21 cellular contexts compared by ENCODE assay signal in the genomic region with DNA sequence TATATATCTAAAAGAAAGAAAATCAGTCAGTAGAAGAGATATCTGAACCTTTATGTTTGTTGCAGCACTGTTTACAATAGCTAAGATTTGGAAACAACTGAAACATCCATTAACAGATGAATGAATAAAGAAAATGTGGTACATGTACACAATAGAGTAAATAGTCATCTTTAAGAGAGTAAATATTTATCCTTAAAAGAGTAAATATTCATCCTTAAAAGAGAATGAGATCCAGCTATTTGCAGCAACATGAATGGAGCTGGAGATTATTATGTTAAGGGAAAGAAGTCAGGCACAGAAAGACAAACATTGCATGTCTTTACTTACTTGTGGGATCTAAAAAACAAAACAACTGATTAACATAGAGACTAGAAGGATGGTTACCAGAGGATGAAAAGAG.
A peak's percentile ranks its signal among the peaks of the same experiment; 100 is the strongest.
DNase-seq lines count a peak whose midpoint lies in the region; ATAC-seq, FAIRE-seq and TF ChIP-seq lines count a peak whose summit lies in the region.
"Had no signal": no experiment of that assay in that cellular context is flagged by ENCODE, and none has a peak within 500 bp of the region (broad histone marks: within the 10 kb centered on the region; RNA-seq: fewer than 3 reads in every experiment).

No MANE protein-coding gene starts in this region.

- H3K4me2 ChIP-seq in IMR-90 (ENCODE audit: low read depth, low read length), result no peak overlapping the region

- no peak overlapping the region for H3K14ac ChIP-seq in IMR-90 (replicated peaks; ENCODE audit: low read depth, low read length)

- CTCF ChIA-PET in IMR-90 (lab: Yijun Ruan, JAX), result no interaction called here

- H3K4ac ChIP-seq in IMR-90 (ENCODE audit: low read depth, low read length), result no peak overlapping the region

- no peak overlapping the region for H3K27ac Mint-ChIP-seq in stimulated activated naive CD8-positive, alpha-beta T cell treated with anti-CD3 and anti-CD28 coated beads, Interleukin-15, amount 100 ng/mL, for 72 hours
- H3K27ac Mint-ChIP-seq: CD4-positive, CD25-positive, alpha-beta regulatory T cell; CD8-positive, alpha-beta memory T cell; HFFc6 had no signal

- H3K23ac ChIP-seq in IMR-90 (ENCODE audit: low read depth, low read length), result no peak overlapping the region

- no peak overlapping the region for H2BK15ac ChIP-seq in IMR-90 (ENCODE audit: low read depth, low read length)

- H2AFZ ChIP-seq in IMR-90 (replicated peaks; ENCODE audit: low read length, poor library complexity), result no peak overlapping the region

- TF ChIP-seq RAD21 in IMR-90 (IDR thresholded peaks at IDR 0.05; ENCODE audit: low read length), result no peak

- no peak overlapping the region for H2BK20ac ChIP-seq in IMR-90 (ENCODE audit: low read depth, low read length)

- H3K4me3 ChIP-seq in IMR-90 (ENCODE audit: insufficient read depth, low read depth, low read length) (no peak overlapping the region), pancreas (no peak overlapping the region)
- H3K4me3 ChIP-seq: GM12878 had no signal

- H4K20me1 ChIP-seq in IMR-90 (ENCODE audit: insufficient read depth, low read length), result no peaks in the 10 kb centered on the region

- no peaks in the 10 kb centered on the region for H3K79me1 ChIP-seq in IMR-90 (ENCODE audit: low read depth in 1 of 2, low read length in 2 of 2)

- POLR2A ChIA-PET in IMR-90 (lab: Charles Lee; ENCODE audit: unreplicated experiment), result no interaction called here

- H3K9me1 ChIP-seq in IMR-90 (ENCODE audit: insufficient read depth, low read length), result no peaks in the 10 kb centered on the region

- TF ChIP-seq CTCF in IMR-90 (conservative IDR thresholded peaks at IDR 0.05; ENCODE audit: low read depth, low read length) (no peak), pancreas (IDR thresholded peaks at IDR 0.05) (no peak)

- no peak overlapping the region for H3K4me3 Mint-ChIP-seq in stimulated activated naive CD8-positive, alpha-beta T cell treated with anti-CD3 and anti-CD28 coated beads, Interleukin-15, amount 100 ng/mL, for 72 hours
- H3K4me3 Mint-ChIP-seq: CD4-positive, CD25-positive, alpha-beta regulatory T cell; CD8-positive, alpha-beta memory T cell; HFFc6 had no signal

- no peak overlapping the region for H3K9ac ChIP-seq in IMR-90 (ENCODE audit: low read depth, low read length)

- H4K5ac ChIP-seq in IMR-90 (ENCODE audit: low read depth, low read length), result no peak overlapping the region

- H3K27ac ChIP-seq in IMR-90 (ENCODE audit: insufficient read depth, low read length) (no peak overlapping the region), pancreas (no peak overlapping the region)
- H3K27ac ChIP-seq: HL-60 had no signal

- H3K9me3 Mint-ChIP-seq in stimulated activated naive CD8-positive, alpha-beta T cell treated with anti-CD3 and anti-CD28 coated beads, Interleukin-15, amount 100 ng/mL, for 72 hours, result peaks cover 20 to 24% of the 10 kb centered on the region in 2 donors

- dilution Hi-C loops in IMR-90 (cut with HindIII; ENCODE audit: low sequenced_read_pairs, unreplicated experiment), result no loop called here

- DNase-seq in NCI-H345 (lab: John Stamatoyannopoulos, UW) (peak; percentile 22), NCI-H345 treated with DMSO at 0.1 percent for 48 hours (lab: John Stamatoyannopoulos, UW; ENCODE audit: unreplicated experiment) (no peak), IMR-90 (no peak), pancreas (no peak), nucleus accumbens (lab: John Stamatoyannopoulos, UW) (no peak)
- DNase-seq in stimulated activated naive CD8-positive, alpha-beta T cell treated with anti-CD3 and anti-CD28 coated beads, Interleukin-15, amount 100 ng/mL, for 72 hours, result no peak
- DNase-seq: BE2C; C1 segment of cervical spinal cord; CD4-positive, CD25-positive, alpha-beta regulatory T cell; CD8-positive, alpha-beta memory T cell; COR-L47; DMS 273 treated with DMSO at 0.1 percent for 48 hours; DND-41; EL; GOT3; H7; HFFc6 had no signal

- no TSS peak for BruUV-seq in IMR-90 (replicated peaks; lab: Mats Ljungman, UMichigan)

- no peak overlapping the region for H3K18ac ChIP-seq in IMR-90 (ENCODE audit: low read depth, low read length)

- no peak overlapping the region for H2BK120ac ChIP-seq in IMR-90 (ENCODE audit: low read depth, low read length)

- H3K36me3 ChIP-seq in IMR-90 (ENCODE audit: control insufficient read depth, insufficient read depth, low read length) (no peaks in the 10 kb centered on the region), pancreas (no peaks in the 10 kb centered on the region)
- H3K36me3 ChIP-seq: BE2C had no signal

- no peak overlapping the region for H2AK5ac ChIP-seq in IMR-90 (ENCODE audit: low read depth, low read length)

- H4K91ac ChIP-seq in IMR-90 (ENCODE audit: insufficient read depth, low read depth, low read length), result no peak overlapping the region

- H4K8ac ChIP-seq in IMR-90 (ENCODE audit: low read depth in 2 of 2, low read length in 2 of 2), result no peak overlapping the region

- peak; percentile 94 for FAIRE-seq in endometrium (lab: Jason Lieb, UNC)
- no peak for FAIRE-seq in pancreas (lab: Jason Lieb, UNC)
- FAIRE-seq: GM12878 had no signal

- ATAC-seq in IMR-90 (ENCODE audit: low read depth), result peak; percentile 24; the same call in 1 of the 2 replicates
- ATAC-seq in pancreas, result no peak
- ATAC-seq in stimulated activated naive CD8-positive, alpha-beta T cell treated with anti-CD3 and anti-CD28 coated beads, Interleukin-15, amount 100 ng/mL, for 72 hours, result no peak
- ATAC-seq: GM12878, HCT116 had no signal

- no peak overlapping the region for H2BK5ac ChIP-seq in IMR-90 (ENCODE audit: low read depth, low read length, poor library complexity, severe bottlenecking)

- H2AK9ac ChIP-seq in IMR-90 (replicated peaks; ENCODE audit: low read depth, low read length, poor library complexity), result no peak overlapping the region

- no peak for TF ChIP-seq POLR2A in IMR-90 (IDR thresholded peaks at IDR 0.05; ENCODE audit: low read depth, low read length)

- intact Hi-C loops in IMR-90 (cut with micrococcal nuclease) (no loop called here), pancreas (cut with DNase I) (no loop called here)

- no peaks in the 10 kb centered on the region for H3K9me3 ChIP-seq in IMR-90 (ENCODE audit: control insufficient read depth, insufficient read depth, low read length)
- H3K9me3 ChIP-seq in pancreas, result no peaks in the 10 kb centered on the region
- H3K9me3 ChIP-seq: BE2C had no signal

- H3K4me1 Mint-ChIP-seq in stimulated activated naive CD8-positive, alpha-beta T cell treated with anti-CD3 and anti-CD28 coated beads, Interleukin-15, amount 100 ng/mL, for 72 hours, result peaks cover 22% of the 10 kb centered on the region

- H3K4me1 ChIP-seq in IMR-90 (ENCODE audit: control insufficient read depth, insufficient read depth, low read length) (no peaks in the 10 kb centered on the region), pancreas (no peaks in the 10 kb centered on the region)

- in situ Hi-C loops in IMR-90 (cut with MboI; ENCODE audit: low sequenced_read_pairs), result no loop called here

- no peaks in the 10 kb centered on the region for H3K27me3 Mint-ChIP-seq in stimulated activated naive CD8-positive, alpha-beta T cell treated with anti-CD3 and anti-CD28 coated beads, Interleukin-15, amount 100 ng/mL, for 72 hours
- H3K27me3 Mint-ChIP-seq: CD4-positive, CD25-positive, alpha-beta regulatory T cell had no signal

- no peak overlapping the region for H3K56ac ChIP-seq in IMR-90 (ENCODE audit: extremely low read depth, insufficient read depth, low read length)

- H3K27me3 ChIP-seq in IMR-90 (ENCODE audit: control insufficient read depth, insufficient read depth, low read length), result no peaks in the 10 kb centered on the region
- no peaks in the 10 kb centered on the region for H3K27me3 ChIP-seq in pancreas
- H3K27me3 ChIP-seq: BE2C had no signal

TF ChIP-seq in IMR-90, 13 proteins besides CTCF, POLR2A, EP300 and RAD21:
- TF ChIP-seq, protein P1, sequence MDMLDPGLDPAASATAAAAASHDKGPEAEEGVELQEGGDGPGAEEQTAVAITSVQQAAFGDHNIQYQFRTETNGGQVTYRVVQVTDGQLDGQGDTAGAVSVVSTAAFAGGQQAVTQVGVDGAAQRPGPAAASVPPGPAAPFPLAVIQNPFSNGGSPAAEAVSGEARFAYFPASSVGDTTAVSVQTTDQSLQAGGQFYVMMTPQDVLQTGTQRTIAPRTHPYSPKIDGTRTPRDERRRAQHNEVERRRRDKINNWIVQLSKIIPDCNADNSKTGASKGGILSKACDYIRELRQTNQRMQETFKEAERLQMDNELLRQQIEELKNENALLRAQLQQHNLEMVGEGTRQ (IDR thresholded peaks at IDR 0.05; ENCODE audit: low read depth, low read length), result no peak
- TF ChIP-seq SMC3 (IDR thresholded peaks at IDR 0.05; ENCODE audit: low read depth, low read length) (no peak), RCOR1 (IDR thresholded peaks at IDR 0.05; ENCODE audit: insufficient replicate concordance, low read length) (no peak), FOS (IDR thresholded peaks at IDR 0.05; ENCODE audit: low read depth, low read length) (no peak), RFX5 (IDR thresholded peaks at IDR 0.05; ENCODE audit: low read depth, low read length) (no peak), MAZ (IDR thresholded peaks at IDR 0.05; ENCODE audit: borderline replicate concordance, low read depth, low read length) (no peak), NFE2L2 (IDR thresholded peaks at IDR 0.05; ENCODE audit: low read depth, low read length) (no peak), CEBPB (IDR thresholded peaks at IDR 0.05; ENCODE audit: low read depth, low read length) (no peak), CHD1 (IDR thresholded peaks at IDR 0.05; ENCODE audit: low read depth, low read length) (no peak), BHLHE40 (IDR thresholded peaks at IDR 0.05; ENCODE audit: low read depth, low read length) (no peak), MAFK (IDR thresholded peaks at IDR 0.05; ENCODE audit: low read depth, low read length) (no peak), MXI1 (IDR thresholded peaks at IDR 0.05; ENCODE audit: borderline replicate concordance, low read depth, low read length) (no peak)
- TF ChIP-seq, protein P2, sequence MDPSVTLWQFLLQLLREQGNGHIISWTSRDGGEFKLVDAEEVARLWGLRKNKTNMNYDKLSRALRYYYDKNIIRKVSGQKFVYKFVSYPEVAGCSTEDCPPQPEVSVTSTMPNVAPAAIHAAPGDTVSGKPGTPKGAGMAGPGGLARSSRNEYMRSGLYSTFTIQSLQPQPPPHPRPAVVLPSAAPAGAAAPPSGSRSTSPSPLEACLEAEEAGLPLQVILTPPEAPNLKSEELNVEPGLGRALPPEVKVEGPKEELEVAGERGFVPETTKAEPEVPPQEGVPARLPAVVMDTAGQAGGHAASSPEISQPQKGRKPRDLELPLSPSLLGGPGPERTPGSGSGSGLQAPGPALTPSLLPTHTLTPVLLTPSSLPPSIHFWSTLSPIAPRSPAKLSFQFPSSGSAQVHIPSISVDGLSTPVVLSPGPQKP (IDR thresholded peaks at IDR 0.05; ENCODE audit: borderline replicate concordance, low read depth, low read length), result no peak
